34 cellular contexts compared by ENCODE assay signal in genomic region chr2:168805615-168806014, GRCh38. TPM values are rescaled to one million over a fixed set of nuclear protein-coding genes. Genes with fewer than 3 reads are reported as not detected.
"Had no signal": no experiment of that assay in that cellular context is flagged by ENCODE, and none has a peak within 500 bp of the region (broad histone marks: within the 10 kb centered on the region; RNA-seq: fewer than 3 reads in every experiment).

No MANE protein-coding gene starts in this region.

- H3K27ac ChIP-seq: brain microvascular endothelial cell, cardiac muscle cell, KMS-11, SJCRH30, SK-N-MC, WERI-Rb-1 had no signal

- H3K27me3 ChIP-seq: brain microvascular endothelial cell, cardiac muscle cell, SJCRH30 had no signal

- H3K4me3 ChIP-seq: cardiac muscle cell, SJCRH30, SK-N-MC had no signal

- H3K4me2 ChIP-seq: KMS-11 had no signal

- H3K4me3 Mint-ChIP-seq: activated CD4-positive, alpha-beta memory T cell treated with anti-CD3 and anti-CD28 coated beads, Interleukin-2, amount 10 ng/mL, durations not matched to agents 7 days and 5 days; activated CD8-positive, alpha-beta memory T cell treated with anti-CD3 and anti-CD28 coated beads, Interleukin-2, amount 10 ng/mL, durations not matched to agents 7 days and 5 days; activated naive CD8-positive, alpha-beta T cell treated with anti-CD3 and anti-CD28 coated beads for 36 hours had no signal

- H3K9me3 ChIP-seq: SJCRH30 had no signal

- H3K27ac Mint-ChIP-seq: activated CD4-positive, alpha-beta memory T cell treated with anti-CD3 and anti-CD28 coated beads, Interleukin-2, amount 10 ng/mL, durations not matched to agents 7 days and 5 days; activated CD8-positive, alpha-beta memory T cell treated with anti-CD3 and anti-CD28 coated beads, Interleukin-2, amount 10 ng/mL, durations not matched to agents 7 days and 5 days; activated naive CD8-positive, alpha-beta T cell treated with anti-CD3 and anti-CD28 coated beads for 36 hours had no signal

- DNase-seq: activated CD4-positive, alpha-beta memory T cell treated with anti-CD3 and anti-CD28 coated beads, Interleukin-2, amount 10 ng/mL, durations not matched to agents 7 days and 5 days; activated CD4-positive, alpha-beta T cell treated with anti-CD3 and anti-CD28 coated beads for 1 hour; activated CD4-positive, alpha-beta T cell treated with anti-CD3 and anti-CD28 coated beads for 48 hours; activated CD4-positive, CD25-positive, alpha-beta regulatory T cell; activated CD8-positive, alpha-beta memory T cell treated with anti-CD3 and anti-CD28 coated beads for 24 hours; activated CD8-positive, alpha-beta memory T cell treated with anti-CD3 and anti-CD28 coated beads, Interleukin-2, amount 10 ng/mL, durations not matched to agents 7 days and 5 days; activated CD8-positive, alpha-beta memory T cell treated with anti-CD3 and anti-CD28 coated beads, Interleukin-2, amount 50 U/mL, for 48 hours; activated effector memory CD4-positive, alpha-beta T cell treated with anti-CD3 and anti-CD28 coated beads, Interleukin-2, amount 50 U/mL, for 16 hours; activated naive CD4-positive, alpha-beta T cell; activated naive CD4-positive, alpha-beta T cell treated with anti-CD3 and anti-CD28 coated beads, Interleukin-2, amount 50 U/mL, for 16 hours; activated naive CD8-positive, alpha-beta T cell treated with anti-CD3 and anti-CD28 coated beads for 36 hours; activated T-cell treated with anti-CD3 and anti-CD28 coated beads, Interleukin-2, amount 50 U/mL, for 48 hours; amniotic stem cell; aorta; brain microvascular endothelial cell; MM.1S; MV-4-11; NCI-H1092; NCI-H1436 treated with DMSO at 0.1 percent for 48 hours; NCI-H1694 treated with DMSO at 0.1 percent for 48 hours; NCI-H2029; NCI-H345; SHP77; SJCRH30; T1000; WERI-Rb-1 had no signal

- H3K36me3 Mint-ChIP-seq: activated CD8-positive, alpha-beta memory T cell treated with anti-CD3 and anti-CD28 coated beads, Interleukin-2, amount 10 ng/mL, durations not matched to agents 7 days and 5 days; activated naive CD8-positive, alpha-beta T cell treated with anti-CD3 and anti-CD28 coated beads for 36 hours had no signal

- H3K9ac ChIP-seq: KMS-11 had no signal

- H3K36me3 ChIP-seq: brain microvascular endothelial cell, cardiac muscle cell, SJCRH30, WERI-Rb-1 had no signal

- ATAC-seq: activated CD8-positive, alpha-beta memory T cell treated with anti-CD3 and anti-CD28 coated beads, Interleukin-2, amount 10 ng/mL, durations not matched to agents 7 days and 5 days; Panc1 had no signal

- H3K9me3 Mint-ChIP-seq: activated CD4-positive, alpha-beta memory T cell treated with anti-CD3 and anti-CD28 coated beads, Interleukin-2, amount 10 ng/mL, durations not matched to agents 7 days and 5 days; activated naive CD8-positive, alpha-beta T cell treated with anti-CD3 and anti-CD28 coated beads for 36 hours had no signal

RNA-seq across cellular contexts. Expression of gene NOSTRIN, which starts 3.2 kb away (rescaled TPM):
- total RNA-seq: activated CD4-positive, alpha-beta memory T cell treated with anti-CD3 and anti-CD28 coated beads, Interleukin-2, amount 10 ng/mL, durations not matched to agents 7 days and 5 days; activated CD8-positive, alpha-beta memory T cell treated with anti-CD3 and anti-CD28 coated beads, Interleukin-2, amount 10 ng/mL, durations not matched to agents 7 days and 5 days; activated naive CD8-positive, alpha-beta T cell treated with anti-CD3 and anti-CD28 coated beads for 36 hours; LHCN-M2; RPMI7951; T-helper 1 cell treated with Interleukin-12 subunit alpha and Interleukin-12 subunit beta and Interleukin-4 antibody, amounts not matched to agents 30 ng/mL and 1 ng/mL, for 36 hours; T-helper 2 cell treated with Interferon-gamma antibody and Interleukin-4, amounts not matched to agents 100 ng/mL and 5 ng/mL, for 36 hours had no signal
